Comparison of ENCODE assay signal across 11 cellular contexts in the genomic region with DNA sequence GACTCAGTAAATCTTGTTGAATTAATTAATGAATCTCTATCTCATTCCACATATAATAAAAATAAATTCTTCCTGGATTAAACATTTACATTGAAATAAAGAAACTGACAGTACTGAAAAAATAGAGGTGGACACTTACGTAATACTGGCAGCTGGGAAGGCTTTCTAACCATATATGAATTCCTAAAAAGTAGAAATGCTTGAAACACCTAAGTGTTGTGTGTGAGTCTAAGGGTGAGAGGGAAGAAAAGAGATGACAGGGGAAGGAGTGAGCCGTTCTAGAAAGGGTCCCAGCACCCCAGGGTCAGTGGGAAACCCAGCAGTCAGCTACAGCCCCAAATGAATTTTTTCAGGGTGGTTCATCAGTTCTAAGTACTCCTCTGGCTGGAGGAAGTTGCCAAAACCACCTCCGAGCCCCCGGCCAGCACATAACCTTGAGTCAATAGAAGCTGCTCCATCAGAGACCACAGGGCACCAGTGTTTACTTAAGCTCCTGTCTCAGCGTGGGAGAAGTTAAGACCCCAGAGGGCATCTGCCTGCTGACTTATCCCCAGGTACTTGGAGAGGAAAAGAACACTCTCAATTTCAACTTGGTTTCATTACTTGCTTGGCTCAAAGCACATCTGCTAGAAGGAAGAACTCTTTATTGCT.
A peak's percentile ranks its signal among the peaks of the same experiment; 100 is the strongest.
DNase-seq lines count a peak whose midpoint lies in the region; ATAC-seq and TF ChIP-seq lines count a peak whose summit lies in the region.
"Had no signal": no experiment of that assay in that cellular context is flagged by ENCODE, and none has a peak within 500 bp of the region (broad histone marks: within the 10 kb centered on the region; RNA-seq: fewer than 3 reads in every experiment).

No MANE protein-coding gene starts in this region.

- peak overlapping the region; percentile 42 for H3K4me3 ChIP-seq in ACC112 (ENCODE audit: low read depth, low read length)
- no peak overlapping the region for H3K4me3 ChIP-seq in HEK293 (ENCODE audit: low read depth, low read length)
- H3K4me3 ChIP-seq in adipocyte (ENCODE audit: low read length): no peak overlapping the region
- no peak overlapping the region for H3K4me3 ChIP-seq in mucosa of rectum (ENCODE audit: low read length in 2 of 2)
- H3K4me3 ChIP-seq: cardiac muscle cell had no signal

- CTCF ChIA-PET in HEK293 (lab: Yijun Ruan, JAX): interaction anchor here (1.0 to 7.5 kb wide), 4 partner anchors 11 to 16 kb away, joined by 3 to 46 read pairs (median 5); no protein-coding TSS in a partner anchor

- no peak for ATAC-seq in GM18873 (IDR thresholded peaks at IDR 0.05; ENCODE audit: low FRiP score, unreplicated experiment)
- ATAC-seq in HG03097 (IDR thresholded peaks at IDR 0.05; ENCODE audit: low FRiP score, unreplicated experiment): no peak

- peaks cover 12% of the 10 kb centered on the region for H3K79me2 ChIP-seq in ACC112 (ENCODE audit: control insufficient read depth, insufficient read depth, low read length, unreplicated experiment)

- H3K9me3 ChIP-seq in HEK293 (ENCODE audit: control insufficient read depth, insufficient read depth, low read depth, low read length) (no peaks in the 10 kb centered on the region), adipocyte (ENCODE audit: control insufficient read depth, low read length) (no peaks in the 10 kb centered on the region), mucosa of rectum (ENCODE audit: control insufficient read depth in 2 of 2, low read length in 2 of 2) (no peaks in the 10 kb centered on the region)

- DNase-seq in adipocyte (ENCODE audit: low read depth) (peak; percentile 46), GM13976 (ENCODE audit: low spot score) (no peak)
- no peak for DNase-seq in effector CD4-positive, alpha-beta T cell
- DNase-seq: islet precursor cell; stimulated activated CD4-positive, alpha-beta T cell treated with anti-CD3 and anti-CD28 coated beads, Interleukin-4, amount 100 ng/mL, for 4 hours had no signal

- H3K36me3 ChIP-seq in ACC112 (ENCODE audit: insufficient read depth, low read length) (no peaks in the 10 kb centered on the region), HEK293 (ENCODE audit: control insufficient read depth in 2 of 2, insufficient read depth in 1 of 2, low read length in 2 of 2) (no peaks in the 10 kb centered on the region), adipocyte (ENCODE audit: control insufficient read depth, insufficient read depth, low read length, severe bottlenecking) (no peaks in the 10 kb centered on the region), mucosa of rectum (ENCODE audit: control insufficient read depth in 2 of 2, insufficient read depth in 2 of 2, low read length in 2 of 2) (no peaks in the 10 kb centered on the region)
- H3K36me3 ChIP-seq: cardiac muscle cell had no signal

- in situ Hi-C loops in GM13976 (cut with MboI; ENCODE audit: low sequenced_read_pairs, unreplicated experiment): loop anchor here (25.0 kb wide), 1 partner anchor 145 kb away; a partner anchor contains a TSS

- TF ChIP-seq CTCF in HEK293 (tag by site-specific recombination; IDR thresholded peaks at IDR 0.05) (no peak), GM13976 (IDR thresholded peaks at IDR 0.05; ENCODE audit: borderline replicate concordance, control extremely low read depth, extremely low read depth, insufficient read depth, missing control alignments) (no peak)

- no peak overlapping the region for H2AFZ ChIP-seq in ACC112 (ENCODE audit: low read length, unreplicated experiment)

- H3K9ac ChIP-seq in adipocyte (ENCODE audit: low read length) (no peak overlapping the region), mucosa of rectum (ENCODE audit: low read depth in 1 of 2, low read length in 2 of 2) (no peak overlapping the region)

- H3K4me1 ChIP-seq in ACC112 (ENCODE audit: control insufficient read depth, insufficient read depth, low read length, unreplicated experiment) (peaks cover 96% of the 10 kb centered on the region), HEK293 (ENCODE audit: control insufficient read depth, insufficient read depth, low read length) (peaks cover 7% of the 10 kb centered on the region; the same call in 1 of the 2 replicates), adipocyte (ENCODE audit: control insufficient read depth, insufficient read depth, low read length) (peaks cover 98% of the 10 kb centered on the region), mucosa of rectum (ENCODE audit: control insufficient read depth in 2 of 2, insufficient read depth in 2 of 2, low read length in 2 of 2) (peaks cover 5 to 17% of the 10 kb centered on the region in 2 donors)

- no peaks in the 10 kb centered on the region for H3K27me3 ChIP-seq in ACC112 (ENCODE audit: insufficient read depth, low read length)
- no peaks in the 10 kb centered on the region for H3K27me3 ChIP-seq in adipocyte (replicated peaks; ENCODE audit: control insufficient read depth, insufficient read depth, low read length)
- peaks cover 0 to 2% of the 10 kb centered on the region in 2 donors for H3K27me3 ChIP-seq in mucosa of rectum (ENCODE audit: control insufficient read depth in 2 of 2, insufficient read depth in 2 of 2, low read length in 2 of 2)
- H3K27me3 ChIP-seq: cardiac muscle cell had no signal

- POLR2A ChIA-PET in HEK293 (lab: Yijun Ruan, JAX): interaction anchor here (0.8 to 1.8 kb wide), 2 partner anchors 15 to 30 kb away, joined by 3 to 5 read pairs; a partner anchor contains a TSS

- H3K27ac ChIP-seq in ACC112 (ENCODE audit: low read depth, low read length) (peak overlapping the region; percentile 99), HEK293 (ENCODE audit: extremely low read depth, low read depth, low read length) (no peak overlapping the region), mucosa of rectum (ENCODE audit: low read depth in 2 of 2, low read length in 2 of 2) (peak overlapping the region; percentile 26 to 33)
- H3K27ac ChIP-seq: cardiac muscle cell had no signal

TF ChIP-seq in HEK293, 187 proteins besides CTCF, POLR2A, EP300 and RAD21 (continues in another document):
- TF ChIP-seq SETDB1 (IDR thresholded peaks at IDR 0.05; ENCODE audit: insufficient read length, low read length) (no peak), ZNF555 (tag by site-specific recombination; conservative IDR thresholded peaks at IDR 0.05) (no peak), ZNF174 (tag by site-specific recombination; IDR thresholded peaks at IDR 0.05) (no peak), ZNF37A (tag by site-specific recombination; IDR thresholded peaks at IDR 0.05) (no peak), ZNF707 (tag by site-specific recombination; IDR thresholded peaks at IDR 0.05) (no peak), ZNF510 (tag by site-specific recombination; IDR thresholded peaks at IDR 0.05; ENCODE audit: insufficient replicate concordance) (no peak), ZNF660 (tag by site-specific recombination; IDR thresholded peaks at IDR 0.05) (peak; percentile 57; the same call in 1 of the 2 replicates), ZFP41 (tag by site-specific recombination; IDR thresholded peaks at IDR 0.05; ENCODE audit: borderline replicate concordance) (no peak), ZNF664 (tag by site-specific recombination; IDR thresholded peaks at IDR 0.05) (no peak), ZNF747 (tag by site-specific recombination; IDR thresholded peaks at IDR 0.05) (no peak), SP7 (tag by site-specific recombination; IDR thresholded peaks at IDR 0.05) (no peak), ZIC2 (tag by site-specific recombination; IDR thresholded peaks at IDR 0.05) (peak; percentile 80), ZNF785 (tag by site-specific recombination; IDR thresholded peaks at IDR 0.05) (no peak), GLIS1 (tag by site-specific recombination; IDR thresholded peaks at IDR 0.05) (no peak), HOXA7 (CRISPR knock-in tag; IDR thresholded peaks at IDR 0.05; ENCODE audit: borderline replicate concordance) (no peak)
- TF ChIP-seq, protein P1, sequence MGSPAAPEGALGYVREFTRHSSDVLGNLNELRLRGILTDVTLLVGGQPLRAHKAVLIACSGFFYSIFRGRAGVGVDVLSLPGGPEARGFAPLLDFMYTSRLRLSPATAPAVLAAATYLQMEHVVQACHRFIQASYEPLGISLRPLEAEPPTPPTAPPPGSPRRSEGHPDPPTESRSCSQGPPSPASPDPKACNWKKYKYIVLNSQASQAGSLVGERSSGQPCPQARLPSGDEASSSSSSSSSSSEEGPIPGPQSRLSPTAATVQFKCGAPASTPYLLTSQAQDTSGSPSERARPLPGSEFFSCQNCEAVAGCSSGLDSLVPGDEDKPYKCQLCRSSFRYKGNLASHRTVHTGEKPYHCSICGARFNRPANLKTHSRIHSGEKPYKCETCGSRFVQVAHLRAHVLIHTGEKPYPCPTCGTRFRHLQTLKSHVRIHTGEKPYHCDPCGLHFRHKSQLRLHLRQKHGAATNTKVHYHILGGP (tag by site-specific recombination; IDR thresholded peaks at IDR 0.05): peak; percentile 60
- TF ChIP-seq, protein P2, sequence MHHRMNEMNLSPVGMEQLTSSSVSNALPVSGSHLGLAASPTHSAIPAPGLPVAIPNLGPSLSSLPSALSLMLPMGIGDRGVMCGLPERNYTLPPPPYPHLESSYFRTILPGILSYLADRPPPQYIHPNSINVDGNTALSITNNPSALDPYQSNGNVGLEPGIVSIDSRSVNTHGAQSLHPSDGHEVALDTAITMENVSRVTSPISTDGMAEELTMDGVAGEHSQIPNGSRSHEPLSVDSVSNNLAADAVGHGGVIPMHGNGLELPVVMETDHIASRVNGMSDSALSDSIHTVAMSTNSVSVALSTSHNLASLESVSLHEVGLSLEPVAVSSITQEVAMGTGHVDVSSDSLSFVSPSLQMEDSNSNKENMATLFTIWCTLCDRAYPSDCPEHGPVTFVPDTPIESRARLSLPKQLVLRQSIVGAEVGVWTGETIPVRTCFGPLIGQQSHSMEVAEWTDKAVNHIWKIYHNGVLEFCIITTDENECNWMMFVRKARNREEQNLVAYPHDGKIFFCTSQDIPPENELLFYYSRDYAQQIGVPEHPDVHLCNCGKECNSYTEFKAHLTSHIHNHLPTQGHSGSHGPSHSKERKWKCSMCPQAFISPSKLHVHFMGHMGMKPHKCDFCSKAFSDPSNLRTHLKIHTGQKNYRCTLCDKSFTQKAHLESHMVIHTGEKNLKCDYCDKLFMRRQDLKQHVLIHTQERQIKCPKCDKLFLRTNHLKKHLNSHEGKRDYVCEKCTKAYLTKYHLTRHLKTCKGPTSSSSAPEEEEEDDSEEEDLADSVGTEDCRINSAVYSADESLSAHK (tag by site-specific recombination; IDR thresholded peaks at IDR 0.05): no peak
- TF ChIP-seq, protein P3, sequence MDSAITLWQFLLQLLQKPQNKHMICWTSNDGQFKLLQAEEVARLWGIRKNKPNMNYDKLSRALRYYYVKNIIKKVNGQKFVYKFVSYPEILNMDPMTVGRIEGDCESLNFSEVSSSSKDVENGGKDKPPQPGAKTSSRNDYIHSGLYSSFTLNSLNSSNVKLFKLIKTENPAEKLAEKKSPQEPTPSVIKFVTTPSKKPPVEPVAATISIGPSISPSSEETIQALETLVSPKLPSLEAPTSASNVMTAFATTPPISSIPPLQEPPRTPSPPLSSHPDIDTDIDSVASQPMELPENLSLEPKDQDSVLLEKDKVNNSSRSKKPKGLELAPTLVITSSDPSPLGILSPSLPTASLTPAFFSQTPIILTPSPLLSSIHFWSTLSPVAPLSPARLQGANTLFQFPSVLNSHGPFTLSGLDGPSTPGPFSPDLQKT (IDR thresholded peaks at IDR 0.05; ENCODE audit: borderline replicate concordance, low read depth, low read length): no peak
